8 cellular contexts compared by ENCODE assay signal in the genomic region with DNA sequence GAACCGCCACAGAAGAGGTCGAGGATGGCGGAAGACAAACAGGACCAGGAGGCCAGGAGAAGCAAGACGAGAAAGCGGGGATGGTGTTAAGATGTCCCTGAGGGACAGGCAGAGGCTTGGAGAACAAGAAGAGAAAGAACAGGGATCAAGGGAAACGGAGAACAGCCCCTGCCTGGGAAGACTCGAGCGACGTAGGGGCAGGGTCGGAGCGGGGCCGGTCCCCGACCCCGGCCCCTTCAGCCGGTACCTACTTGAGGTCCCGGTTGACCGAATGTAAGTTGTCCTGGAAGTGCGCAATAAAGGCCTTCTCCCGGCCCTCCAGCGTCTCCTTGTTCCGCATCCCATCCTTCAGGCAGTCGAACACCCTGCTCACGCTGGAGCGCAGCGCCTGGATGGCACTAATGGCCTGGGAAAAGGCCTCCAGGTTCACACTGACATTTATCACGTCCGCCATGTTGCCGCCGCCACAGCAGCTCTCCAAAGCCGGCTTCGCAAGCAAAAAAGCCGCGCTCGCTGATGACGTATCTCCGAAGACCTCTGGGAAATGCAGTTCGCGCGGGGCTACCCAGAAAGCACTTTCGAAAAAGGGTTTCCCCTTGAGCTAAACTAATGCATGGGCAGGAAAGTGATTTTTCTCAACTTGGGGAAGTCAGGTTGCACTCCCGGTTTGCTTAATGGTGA. TPM values are rescaled to one million over a fixed set of nuclear protein-coding genes. Genes with fewer than 3 reads are reported as not detected.
DNase-seq lines count a peak whose midpoint lies in the region; ATAC-seq, FAIRE-seq and TF ChIP-seq lines count a peak whose summit lies in the region.

A gene with protein sequence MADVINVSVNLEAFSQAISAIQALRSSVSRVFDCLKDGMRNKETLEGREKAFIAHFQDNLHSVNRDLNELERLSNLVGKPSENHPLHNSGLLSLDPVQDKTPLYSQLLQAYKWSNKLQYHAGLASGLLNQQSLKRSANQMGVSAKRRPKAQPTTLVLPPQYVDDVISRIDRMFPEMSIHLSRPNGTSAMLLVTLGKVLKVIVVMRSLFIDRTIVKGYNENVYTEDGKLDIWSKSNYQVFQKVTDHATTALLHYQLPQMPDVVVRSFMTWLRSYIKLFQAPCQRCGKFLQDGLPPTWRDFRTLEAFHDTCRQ (minus strand): TSS at position 477 of the 681 bp plus-strand sequence. CDS start 23 bp downstream, at position 454.

- peak within 1 kb of the TSS; percentile 77 to 90 for H3K9ac ChIP-seq in kidney (ENCODE audit: low read length in 2 of 2)

- ATAC-seq in GM18873 (IDR thresholded peaks at IDR 0.05; ENCODE audit: low FRiP score, unreplicated experiment) (peak; percentile 76), HG03342 (IDR thresholded peaks at IDR 0.05; ENCODE audit: unreplicated experiment) (peak; percentile 92)

- POLR2A ChIA-PET in AG04449 (lab: Yijun Ruan, JAX): no interaction called here

- peaks cover 10 to 11% of the 10 kb centered on the region in 2 donors for H3K4me1 ChIP-seq in kidney (ENCODE audit: control insufficient read depth in 1 of 2, insufficient read depth in 1 of 2, low read depth in 1 of 2, low read length in 2 of 2)

- no peak for TF ChIP-seq CTCF in AG04449 (IDR thresholded peaks at IDR 0.05; ENCODE audit: insufficient read depth, low read length, missing control alignments)
- TF ChIP-seq CTCF in kidney (IDR thresholded peaks at IDR 0.05; ENCODE audit: borderline replicate concordance, extremely low read depth, insufficient read depth): no peak

- intact Hi-C loops in kidney (cut with DNase I): no loop called here

- no peak for DNase-seq in AG04449 (ENCODE audit: low read depth, low spot score)
- DNase-seq in NCI-H460 (ENCODE audit: extremely low read depth, low read depth): peak; percentile 88
- peak; percentile 88 for DNase-seq in activated CD4-positive, CD25-positive, alpha-beta regulatory T cell treated with anti-CD3 and anti-CD28 coated beads, Interleukin-2, amount 50 U/mL, for 72 hours
- peak; percentile 93 for DNase-seq in cerebellar cortex (ENCODE audit: low spot score)
- peak; percentile 97 for DNase-seq in kidney
- peak; percentile 77 to 84 for DNase-seq in stimulated activated CD4-positive, alpha-beta T cell treated with anti-CD3 and anti-CD28 coated beads, Interleukin-15, amount 100 ng/mL, for 1 hour (ENCODE audit: low read depth in 1 of 2, low spot score in 1 of 2)

- peaks cover 10 to 12% of the 10 kb centered on the region in 2 donors for H3K36me3 ChIP-seq in kidney (ENCODE audit: control insufficient read depth in 1 of 2, insufficient read depth in 2 of 2, low read length in 2 of 2)

- H3K4me3 ChIP-seq in AG04449 (ENCODE audit: low read depth, low read length) (peak within 1 kb of the TSS; percentile 78), kidney (ENCODE audit: low read length in 2 of 2) (peak within 1 kb of the TSS; percentile 98 to 99)

- peak; percentile 46 for FAIRE-seq in kidney (lab: Jason Lieb, UNC)

- H3K27ac ChIP-seq in kidney (ENCODE audit: low read depth in 2 of 2, low read length in 2 of 2): no peak within 1 kb of the TSS

- CTCF ChIA-PET in AG04449 (lab: Yijun Ruan, JAX): interaction anchor here (1.4 to 2.2 kb wide), 2 partner anchors 12 to 157 kb away, joined by 3 to 6 read pairs; no protein-coding TSS in a partner anchor

- H3K9me3 ChIP-seq in kidney (ENCODE audit: control insufficient read depth in 1 of 2, low read length in 2 of 2): no peaks in the 10 kb centered on the region

RNA-seq across cellular contexts. Expression of the gene that starts here (rescaled TPM):
- 23.5 and 24.7 TPM in 2 replicates for total RNA-seq in NCI-H460 (2014; rRNA removed; shearing (Covaris generic))
- polyA plus RNA-seq in NCI-H460 (2014; cell fraction: nucleus; rRNA removed): 14.2 and 15.4 TPM in 2 replicates
- 15.9 TPM for total RNA-seq in kidney
- 23.1 TPM for polyA plus RNA-seq in kidney (ENCODE audit: insufficient read depth, low read depth, low replicate concordance)
